ENCODE assay signal across 12 cellular contexts in the genomic region with DNA sequence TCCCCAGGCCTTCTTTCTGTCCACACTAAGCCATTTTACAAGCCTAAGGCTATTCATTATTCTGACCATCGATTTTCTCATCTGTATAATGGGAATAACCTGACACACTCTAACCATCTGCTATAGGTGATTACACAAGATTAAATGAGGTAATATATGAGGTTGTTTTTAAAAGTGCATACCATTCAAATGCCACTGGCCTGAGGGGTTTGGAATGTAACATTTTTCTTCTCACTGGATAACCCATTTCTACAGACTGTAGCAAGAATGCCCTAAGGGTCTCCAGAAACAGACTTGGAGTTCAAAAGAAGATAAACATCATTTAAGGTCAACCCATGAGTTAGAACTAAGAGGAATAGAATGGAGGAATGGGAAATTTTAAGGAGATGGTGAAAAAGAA.
"Had no signal": no experiment of that assay in that cellular context is flagged by ENCODE, and none has a peak within 500 bp of the region (broad histone marks: within the 10 kb centered on the region; RNA-seq: fewer than 3 reads in every experiment).

No MANE protein-coding gene starts in this region.

- H3K27me3 ChIP-seq: spleen had no signal

- DNase-seq: activated CD4-positive, alpha-beta T cell treated with anti-CD3 and anti-CD28 coated beads for 1 hour; activated CD4-positive, alpha-beta T cell treated with anti-CD3 and anti-CD28 coated beads, Interleukin-2, amount 50 U/mL, for 4 hours; activated naive CD4-positive, alpha-beta T cell; activated naive CD8-positive, alpha-beta T cell treated with anti-CD3 and anti-CD28 coated beads, Interleukin-2, amount 10 ng/mL, durations not matched to agents 7 days and 5 days; activated T-cell treated with anti-CD3 and anti-CD28 coated beads for 4 hours; anterior cingulate cortex; cerebellar nuclear complex; midbrain; spleen; stimulated activated CD4-positive, alpha-beta T cell treated with anti-CD3 and anti-CD28 coated beads, Interleukin-1b, Interleukin-23, amount 100 ng/mL, for 48 hours had no signal

- H3K4me3 ChIP-seq: spleen, thoracic aorta had no signal

- H3K9me3 ChIP-seq: spleen, thoracic aorta had no signal

- H3K27ac ChIP-seq: spleen, thoracic aorta, VCaP had no signal

- H3K4me1 ChIP-seq: spleen had no signal

- H3K36me3 ChIP-seq: spleen, thoracic aorta had no signal
